Comparison of ENCODE assay signal across 14 cellular contexts in the genomic region with DNA sequence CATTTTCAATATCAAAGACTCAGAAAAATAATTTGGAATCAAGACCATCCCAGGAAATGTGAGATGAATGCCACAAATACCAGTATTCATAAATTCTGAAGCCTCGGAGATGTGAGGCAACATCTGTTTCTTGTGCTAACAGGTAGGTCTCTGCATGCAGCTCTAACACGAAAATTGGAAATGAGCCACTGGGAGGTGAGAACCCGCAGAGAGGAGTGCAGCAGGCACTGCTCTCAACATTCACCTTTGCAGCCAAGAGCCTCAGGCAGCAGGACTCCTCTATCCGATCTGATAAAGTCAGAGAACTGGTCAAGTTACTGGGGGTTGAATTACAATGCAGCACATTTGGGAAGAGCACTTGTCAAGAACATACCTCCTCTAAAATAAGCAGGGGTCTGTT.
A peak's percentile ranks its signal among the peaks of the same experiment; 100 is the strongest.
DNase-seq lines count a peak whose midpoint lies in the region; ATAC-seq and TF ChIP-seq lines count a peak whose summit lies in the region.
"Had no signal": no experiment of that assay in that cellular context is flagged by ENCODE, and none has a peak within 500 bp of the region (broad histone marks: within the 10 kb centered on the region; RNA-seq: fewer than 3 reads in every experiment).

No MANE protein-coding gene starts in this region.

- peak overlapping the region; percentile 3; the same call in 1 of the 2 replicates for H3K4me3 Mint-ChIP-seq in WTC11
- H3K4me3 Mint-ChIP-seq in CD8-positive, alpha-beta memory T cell = peak overlapping the region in 1 of 7 donors; percentile 40
- H3K4me3 Mint-ChIP-seq: activated naive CD4-positive, alpha-beta T cell treated with anti-CD3 and anti-CD28 coated beads, Interleukin-2, amount 50 U/mL, for 24 hours had no signal

- DNase-seq in DND-41 (no peak), NCI-H1694 (lab: John Stamatoyannopoulos, UW) (peak; percentile 22), WTC11 (ENCODE audit: low spot score) (peak; percentile 35), left kidney (ENCODE audit: low read depth, low spot score) (peak; percentile 39), amniotic stem cell (lab: John Stamatoyannopoulos, UW) (no peak), GM03348 (ENCODE audit: low spot score) (no peak), T-helper 2 cell (no peak)
- no peak for DNase-seq in CD8-positive, alpha-beta memory T cell
- DNase-seq: effector memory CD4-positive, alpha-beta T cell; stimulated activated CD4-positive, alpha-beta T cell treated with anti-CD3 and anti-CD28 coated beads, Interleukin-2, amount 100 ng/mL, for 48 hours had no signal

- H3K4me2 ChIP-seq in DND-41 (ENCODE audit: insufficient read depth, low read length) = no peak overlapping the region

- no peaks in the 10 kb centered on the region for H3K36me3 Mint-ChIP-seq in WTC11
- H3K36me3 Mint-ChIP-seq in CD8-positive, alpha-beta memory T cell = peaks cover 0 to 5% (median 0%) of the 10 kb centered on the region in 3 donors
- H3K36me3 Mint-ChIP-seq: activated naive CD4-positive, alpha-beta T cell treated with anti-CD3 and anti-CD28 coated beads, Interleukin-2, amount 50 U/mL, for 24 hours; IgD-negative memory B cell had no signal

- no peak for ATAC-seq in DND-41 (ENCODE audit: insufficient read depth, low read depth)
- ATAC-seq in WTC11 = peak; percentile 93
- ATAC-seq: activated CD4-positive, CD25-positive, alpha-beta regulatory T cell treated with anti-CD3 and anti-CD28 coated beads, Interleukin-2, amount 50 U/mL, for 24 hours had no signal

- H3K9me3 ChIP-seq in DND-41 (ENCODE audit: insufficient read depth, low read length, severe bottlenecking) = no peaks in the 10 kb centered on the region
- H3K9me3 ChIP-seq in CD8-positive, alpha-beta memory T cell (ENCODE audit: low read length) = no peaks in the 10 kb centered on the region

- POLR2A ChIA-PET in WTC11 (lab: Charles Lee) = no interaction called here
- POLR2A ChIA-PET in CD8-positive, alpha-beta memory T cell (lab: Charles Lee) = interaction anchor here (0.7 kb wide), 1 partner anchor 911 kb away, joined by 8 read pairs; no protein-coding TSS in a partner anchor

- H3K79me2 ChIP-seq in DND-41 (ENCODE audit: insufficient read depth, low read length) = no peaks in the 10 kb centered on the region

- H3K9me3 Mint-ChIP-seq in WTC11 = 0 out of 2 replicates have a peak, but pooled peaks cover 6% of the 10 kb centered on the region
- H3K9me3 Mint-ChIP-seq in CD8-positive, alpha-beta memory T cell = no peaks in the 10 kb centered on the region

- H3K36me3 ChIP-seq in DND-41 (ENCODE audit: insufficient read depth, low read length) = no peaks in the 10 kb centered on the region
- H3K36me3 ChIP-seq in CD8-positive, alpha-beta memory T cell (ENCODE audit: insufficient read depth, low read length) = no peaks in the 10 kb centered on the region
- H3K36me3 ChIP-seq: BLaER1 treated with 17β-estradiol and CSF1 and Interleukin-3, amounts not matched to agents 10 nM and 100 nM had no signal

- peak overlapping the region; percentile 61 for H3K27ac Mint-ChIP-seq in WTC11
- H3K27ac Mint-ChIP-seq in CD8-positive, alpha-beta memory T cell = peak overlapping the region in 1 of 8 donors; percentile 65
- H3K27ac Mint-ChIP-seq: activated naive CD4-positive, alpha-beta T cell treated with anti-CD3 and anti-CD28 coated beads, Interleukin-2, amount 50 U/mL, for 24 hours; IgD-negative memory B cell had no signal

- no peak overlapping the region; the same call in 1 of the 2 replicates for H3K27ac ChIP-seq in DND-41 (ENCODE audit: low read length)
- no peak overlapping the region for H3K27ac ChIP-seq in CD8-positive, alpha-beta memory T cell (ENCODE audit: low read depth, low read length)

- H3K27me3 Mint-ChIP-seq in WTC11 (ENCODE audit: low read depth) = peaks cover 31% of the 10 kb centered on the region
- no peaks in the 10 kb centered on the region for H3K27me3 Mint-ChIP-seq in CD8-positive, alpha-beta memory T cell

- no peak overlapping the region for H3K4me3 ChIP-seq in DND-41 (ENCODE audit: low read depth in 1 of 2, low read length in 2 of 2)
- no peak overlapping the region for H3K4me3 ChIP-seq in CD8-positive, alpha-beta memory T cell (ENCODE audit: low read length)
- H3K4me3 ChIP-seq: BLaER1 treated with 17β-estradiol and CSF1 and Interleukin-3, amounts not matched to agents 10 nM and 100 nM had no signal

- no peak overlapping the region for H3K9ac ChIP-seq in DND-41 (ENCODE audit: low read depth, low read length)
- H3K9ac ChIP-seq: BLaER1 treated with 17β-estradiol and CSF1 and Interleukin-3, amounts not matched to agents 10 nM and 100 nM had no signal

- H3K27me3 ChIP-seq in DND-41 (ENCODE audit: insufficient read depth, low read length, poor library complexity) = no peaks in the 10 kb centered on the region
- no peaks in the 10 kb centered on the region for H3K27me3 ChIP-seq in CD8-positive, alpha-beta memory T cell (ENCODE audit: insufficient read depth, low read length, poor library complexity, severe bottlenecking)
- H3K27me3 ChIP-seq: BLaER1 treated with 17β-estradiol and CSF1 and Interleukin-3, amounts not matched to agents 10 nM and 100 nM had no signal

- CTCF ChIA-PET in WTC11 (lab: Charles Lee) = interaction anchor here (0.6 to 0.7 kb wide), 2 partner anchors 90 to 201 kb away, joined by 3 read pairs; no protein-coding TSS in a partner anchor
- CTCF ChIA-PET in CD8-positive, alpha-beta memory T cell (lab: Charles Lee) = interaction anchor here (1.0 to 1.3 kb wide), 2 partner anchors 9 to 18 kb away, joined by 3 read pairs; no protein-coding TSS in a partner anchor

- peak overlapping the region; percentile 73; the same call in 1 of the 2 replicates for H2AFZ ChIP-seq in DND-41 (ENCODE audit: low read depth, low read length)

- H3K4me1 ChIP-seq in DND-41 (ENCODE audit: insufficient read depth, low read length) = peaks cover 34% of the 10 kb centered on the region
- peaks cover 17% of the 10 kb centered on the region for H3K4me1 ChIP-seq in CD8-positive, alpha-beta memory T cell (ENCODE audit: insufficient read depth, low read length)

- H4K20me1 ChIP-seq in DND-41 (ENCODE audit: insufficient read depth, low read length) = no peaks in the 10 kb centered on the region
- H4K20me1 ChIP-seq: BLaER1 treated with 17β-estradiol and CSF1 and Interleukin-3, amounts not matched to agents 10 nM and 100 nM had no signal

- TF ChIP-seq CTCF in DND-41 (IDR thresholded peaks at IDR 0.05; ENCODE audit: borderline replicate concordance, extremely low read depth, low read length, poor library complexity, severe bottlenecking) = no peak
- no peak for TF ChIP-seq CTCF in WTC11 (IDR thresholded peaks at IDR 0.05)

- peaks cover 61% of the 10 kb centered on the region for H3K4me1 Mint-ChIP-seq in WTC11
- peaks cover 19 to 33% (median 27%) of the 10 kb centered on the region in 3 donors for H3K4me1 Mint-ChIP-seq in CD8-positive, alpha-beta memory T cell
- H3K4me1 Mint-ChIP-seq: IgD-negative memory B cell had no signal

TF ChIP-seq in WTC11, 78 proteins besides CTCF, POLR2A, EP300 and RAD21:
- TF ChIP-seq ETV6 (CRISPR knock-in tag; IDR thresholded peaks at IDR 0.05) = 0 out of 2 replicates have a peak, but pooled peaks have one; percentile 43
- TF ChIP-seq, protein P1, sequence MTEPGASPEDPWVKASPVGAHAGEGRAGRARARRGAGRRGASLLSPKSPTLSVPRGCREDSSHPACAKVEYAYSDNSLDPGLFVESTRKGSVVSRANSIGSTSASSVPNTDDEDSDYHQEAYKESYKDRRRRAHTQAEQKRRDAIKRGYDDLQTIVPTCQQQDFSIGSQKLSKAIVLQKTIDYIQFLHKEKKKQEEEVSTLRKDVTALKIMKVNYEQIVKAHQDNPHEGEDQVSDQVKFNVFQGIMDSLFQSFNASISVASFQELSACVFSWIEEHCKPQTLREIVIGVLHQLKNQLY (CRISPR knock-in tag; IDR thresholded peaks at IDR 0.05) = no peak
TF ChIP-seq in WTC11: peak in this region for 1.

Comparison
In these comparisons a context has a peak if more than half of its experiments do, and no peak if none do; other contexts are left out.
1. DNase-seq: peak in NCI-H1694 (single experiment), WTC11 (single experiment) and left kidney (single experiment); none in DND-41 (single experiment), amniotic stem cell (single experiment), GM03348 (single experiment), CD8-positive, alpha-beta memory T cell (0 of 5) and T-helper 2 cell (0 of 5).